In genomic region chr1:25023190-25023578, GRCh38 we compare ENCODE assay signal across 8 cellular contexts.
DNase-seq lines count a peak whose midpoint lies in the region; ATAC-seq and TF ChIP-seq lines count a peak whose summit lies in the region.

No MANE protein-coding gene starts in this region.

- POLR2A ChIA-PET in AG04450 (lab: Yijun Ruan, JAX), result interaction anchor here (1.1 kb wide), 1 partner anchor 71 kb away, joined by 3 read pairs; no protein-coding TSS in a partner anchor

- H3K4me3 Mint-ChIP-seq in HFFc6, result no peak overlapping the region
- H3K4me3 Mint-ChIP-seq in activated naive CD8-positive, alpha-beta T cell, result peak overlapping the region; percentile 82

- H3K27ac Mint-ChIP-seq in HFFc6, result peak overlapping the region; percentile 91
- H3K27ac Mint-ChIP-seq in activated naive CD8-positive, alpha-beta T cell, result peak overlapping the region; percentile 97

- peaks cover 15% of the 10 kb centered on the region for H3K4me1 Mint-ChIP-seq in HFFc6 (ENCODE audit: low read depth)
- H3K4me1 Mint-ChIP-seq in activated naive CD8-positive, alpha-beta T cell (ENCODE audit: low read depth), result peaks cover 86% of the 10 kb centered on the region

- TF ChIP-seq CTCF in AG04450 (IDR thresholded peaks at IDR 0.05; ENCODE audit: low read depth, low read length), result no peak
- no peak for TF ChIP-seq CTCF in HFFc6 (IDR thresholded peaks at IDR 0.05)

- peak overlapping the region; percentile 82 for H3K27ac ChIP-seq in AG04450 (ENCODE audit: low read depth, low read length)
- H3K27ac ChIP-seq in muscle layer of duodenum (ENCODE audit: low read length), result peak overlapping the region; percentile 35

- H3K27me3 ChIP-seq in AG04450 (ENCODE audit: control insufficient read depth, insufficient read depth, low read length) (peaks cover 9% of the 10 kb centered on the region), muscle layer of duodenum (ENCODE audit: low read depth, low read length) (no peaks in the 10 kb centered on the region)

- H3K4me3 ChIP-seq in AG04450 (ENCODE audit: low read depth, low read length) (no peak overlapping the region), muscle layer of duodenum (ENCODE audit: low read depth in 1 of 2, low read length in 2 of 2) (no peak overlapping the region)

- no peaks in the 10 kb centered on the region for H3K36me3 ChIP-seq in muscle layer of duodenum (ENCODE audit: control insufficient read depth in 1 of 2, insufficient read depth in 2 of 2, low read length in 2 of 2)

- H3K9me3 ChIP-seq in AG04450 (ENCODE audit: control insufficient read depth, insufficient read depth, low read length) (no peaks in the 10 kb centered on the region; the same call in 1 of the 2 replicates), muscle layer of duodenum (ENCODE audit: control insufficient read depth in 1 of 2, low read length in 2 of 2) (no peaks in the 10 kb centered on the region)

- DNase-seq in AG04450 (ENCODE audit: low read depth, low spot score) (no peak), HFFc6 (no peak), activated gamma-delta T cell treated with Interleukin-2 at 50 U/mL for 16 hours (no peak), pons (ENCODE audit: low spot score) (no peak)

- H3K4me1 ChIP-seq in muscle layer of duodenum (ENCODE audit: control insufficient read depth in 1 of 2, insufficient read depth in 2 of 2, low read length in 2 of 2), result peaks cover 0 to 9% of the 10 kb centered on the region in 2 donors

- no peak for ATAC-seq in GM19397 (IDR thresholded peaks at IDR 0.05; ENCODE audit: unreplicated experiment)
- no peak for ATAC-seq in HG03280 (IDR thresholded peaks at IDR 0.05; ENCODE audit: unreplicated experiment)

- no peaks in the 10 kb centered on the region for H3K36me3 Mint-ChIP-seq in HFFc6 (ENCODE audit: low read depth)
- H3K36me3 Mint-ChIP-seq in activated naive CD8-positive, alpha-beta T cell, result no peaks in the 10 kb centered on the region

- no peaks in the 10 kb centered on the region for H3K9me3 Mint-ChIP-seq in HFFc6
- no peaks in the 10 kb centered on the region for H3K9me3 Mint-ChIP-seq in activated naive CD8-positive, alpha-beta T cell (ENCODE audit: low read depth)

- CTCF ChIA-PET in AG04450 (lab: Charles Lee), result interaction anchor here (1.4 kb wide), 1 partner anchor 14 kb away, joined by 9 read pairs; no protein-coding TSS in a partner anchor

- no peaks in the 10 kb centered on the region; the same call in none of the 2 replicates for H3K27me3 Mint-ChIP-seq in HFFc6 (ENCODE audit: insufficient read depth)
- no peaks in the 10 kb centered on the region for H3K27me3 Mint-ChIP-seq in activated naive CD8-positive, alpha-beta T cell
